ENCODE assay signal across 13 cellular contexts in genomic region chr5:7762267-7762666, GRCh38.
DNase-seq lines count a peak whose midpoint lies in the region; TF ChIP-seq lines count a peak whose summit lies in the region.
"Had no signal": no experiment of that assay in that cellular context is flagged by ENCODE, and none has a peak within 500 bp of the region (broad histone marks: within the 10 kb centered on the region; RNA-seq: fewer than 3 reads in every experiment).

No MANE protein-coding gene starts in this region.

- DNase-seq in MCF 10A (ENCODE audit: unreplicated experiment) (peak; percentile 13), mammary epithelial cell (no peak), NCI-H187 (lab: John Stamatoyannopoulos, UW) (peak; percentile 20 to 43), SIG-M5 treated with dmso at 0.1 percent for 504 hours (lab: John Stamatoyannopoulos, UW; ENCODE audit: unreplicated experiment) (no peak), retina (no peak), RWPE1 (ENCODE audit: low spot score) (no peak)
- DNase-seq: activated CD4-positive, alpha-beta T cell treated with anti-CD3 and anti-CD28 coated beads for 48 hours; activated effector memory CD4-positive, alpha-beta T cell treated with anti-CD3 and anti-CD28 coated beads, Interleukin-2, amount 50 U/mL, for 16 hours; DMS79; Kasumi-1 had no signal

- H3K27me3 ChIP-seq in mammary epithelial cell (ENCODE audit: insufficient read depth, low read length) = no peaks in the 10 kb centered on the region

- H3K36me3 ChIP-seq in mammary epithelial cell (ENCODE audit: insufficient read depth, low read length) = no peaks in the 10 kb centered on the region
- H3K36me3 ChIP-seq: HAP-1 had no signal

- H4K20me1 ChIP-seq in mammary epithelial cell (ENCODE audit: insufficient read depth, low read length) = no peaks in the 10 kb centered on the region

- H3K4me1 Mint-ChIP-seq in MCF 10A (ENCODE audit: insufficient read depth, unreplicated experiment) = no peaks in the 10 kb centered on the region

- TF ChIP-seq CTCF in MCF 10A (IDR thresholded peaks at IDR 0.05; ENCODE audit: unreplicated experiment) (no peak), mammary epithelial cell (conservative IDR thresholded peaks at IDR 0.05 in 1 of 2, IDR thresholded peaks at IDR 0.05 in 1 of 2; ENCODE audit: extremely low read depth in 1 of 2, insufficient read depth in 1 of 2, low read depth in 1 of 2, low read length in 2 of 2) (no peak), RWPE1 (conservative IDR thresholded peaks at IDR 0.05; ENCODE audit: low read depth) (no peak)

- in situ Hi-C loops in mammary epithelial cell (cut with MboI; ENCODE audit: low sequenced_read_pairs in 2 of 2) = no loop called here

- peaks cover 2% of the 10 kb centered on the region for H3K9me3 ChIP-seq in mammary epithelial cell (replicated peaks; ENCODE audit: insufficient read depth, low read length)
- H3K9me3 ChIP-seq: HAP-1 had no signal

- WGBS in mammary epithelial cell (ENCODE audit: low coverage, missing lambda C conversion rate) = 100% methylated on average over 1 of the region's 2 CpGs

- no peaks in the 10 kb centered on the region for H3K79me2 ChIP-seq in mammary epithelial cell (ENCODE audit: insufficient read depth, low read length)

- H3K4me1 ChIP-seq in mammary epithelial cell (ENCODE audit: insufficient read depth, low read length) = no peaks in the 10 kb centered on the region
- H3K4me1 ChIP-seq: HAP-1 had no signal

- H3K4me2 ChIP-seq in mammary epithelial cell (ENCODE audit: insufficient read depth, low read depth, low read length) = no peak overlapping the region

- POLR2A ChIA-PET in MCF 10A (lab: Yijun Ruan, JAX) = no interaction called here
- POLR2A ChIA-PET in RWPE1 (lab: Yijun Ruan, JAX; ENCODE audit: low non-redundant PET) = no interaction called here

- intact Hi-C loops in MCF 10A (cut with micrococcal nuclease) (no loop called here), mammary epithelial cell (cut with micrococcal nuclease) (no loop called here)

- CTCF ChIA-PET in MCF 10A (lab: Yijun Ruan, JAX) (interaction anchor here (0.5 kb wide), 1 partner anchor 394 kb away, joined by 3 read pairs; no protein-coding TSS in a partner anchor), mammary epithelial cell (lab: Charles Lee; ENCODE audit: low non-redundant PET) (no interaction called here), RWPE1 (lab: Yijun Ruan, JAX) (no interaction called here)

- dilution Hi-C loops in mammary epithelial cell (cut with HindIII; ENCODE audit: low sequenced_read_pairs) = no loop called here

- no peak overlapping the region for H3K9ac ChIP-seq in mammary epithelial cell (ENCODE audit: insufficient read depth, low read length)

- H3K27ac ChIP-seq in mammary epithelial cell (ENCODE audit: insufficient read depth, low read depth, low read length) = no peak overlapping the region
- peak overlapping the region; percentile 58 for H3K27ac ChIP-seq in cingulate gyrus (ENCODE audit: low read depth, low read length)
- H3K27ac ChIP-seq in temporal lobe (ENCODE audit: low read depth, low read length) = peak overlapping the region; percentile 19
- no peak overlapping the region for H3K27ac ChIP-seq in RWPE1

- H3K27me3 Mint-ChIP-seq in MCF 10A (ENCODE audit: insufficient read depth, unreplicated experiment) = peaks cover 93% of the 10 kb centered on the region

- H3K4me3 ChIP-seq in mammary epithelial cell (replicated peaks in 1 of 3; ENCODE audit: insufficient read depth in 1 of 3, low read depth in 2 of 3, low read length in 3 of 3) = no peak overlapping the region
- H3K4me3 ChIP-seq: HAP-1 had no signal

- no peak overlapping the region for H3K27ac Mint-ChIP-seq in MCF 10A (ENCODE audit: low read depth, unreplicated experiment)

- H2AFZ ChIP-seq in mammary epithelial cell (ENCODE audit: low read depth, low read length) = no peak overlapping the region

- no peaks in the 10 kb centered on the region for H3K9me3 Mint-ChIP-seq in MCF 10A (ENCODE audit: unreplicated experiment)

- no peaks in the 10 kb centered on the region for H3K36me3 Mint-ChIP-seq in MCF 10A (ENCODE audit: insufficient read depth, unreplicated experiment)

- H3K4me3 Mint-ChIP-seq in MCF 10A (ENCODE audit: unreplicated experiment) = no peak overlapping the region

- no TSS peak for BruUV-seq in MCF 10A (replicated peaks; lab: Mats Ljungman, UMichigan)
- BruUV-seq in mammary epithelial cell (replicated peaks; lab: Mats Ljungman, UMichigan) = no TSS peak

Comparison
In these comparisons a context has a peak if more than half of its experiments do, and no peak if none do; other contexts are left out.
1. DNase-seq: peak in MCF 10A (single experiment) and NCI-H187 (2 of 2); none in mammary epithelial cell (single experiment), SIG-M5 treated with dmso at 0.1 percent for 504 hours (single experiment), retina (single experiment) and RWPE1 (single experiment).
2. H3K27ac ChIP-seq: peak in cingulate gyrus (single experiment) and temporal lobe (single experiment); none in mammary epithelial cell (single experiment) and RWPE1 (single experiment).